ENCODE assay signal across 8 cellular contexts in genomic region chr16:31869511-31870201, GRCh38. TPM values are rescaled to one million over a fixed set of nuclear protein-coding genes. Genes with fewer than 3 reads are reported as not detected.
DNase-seq lines count a peak whose midpoint lies in the region; ATAC-seq and TF ChIP-seq lines count a peak whose summit lies in the region.

No MANE protein-coding gene starts in this region.

- no peaks in the 10 kb centered on the region; the same call in 1 of the 2 replicates for H3K4me1 ChIP-seq in Panc1 (ENCODE audit: control insufficient read depth, insufficient read depth, low read length)
- peaks cover 22 to 51% (median 42%) of the 10 kb centered on the region in 6 donors for H3K4me1 ChIP-seq in spleen

- DNase-seq in EL, result peak; percentile 83
- DNase-seq in Panc1 (ENCODE audit: low read depth, low spot score), result peak; percentile 62
- no peak for DNase-seq in Right ventricle myocardium inferior (ENCODE audit: missing footprints)
- peak; percentile 86 for DNase-seq in spleen
- no peak for DNase-seq in NCI-H1092 treated with DMSO at 0.1 percent for 48 hours (lab: John Stamatoyannopoulos, UW)
- no peak for DNase-seq in NCI-H1105 treated with DMSO at 0.1 percent for 48 hours (lab: John Stamatoyannopoulos, UW)

- H3K36me3 ChIP-seq in Panc1 (ENCODE audit: control insufficient read depth, insufficient read depth, low read length) (peaks cover 3% of the 10 kb centered on the region; the same call in 1 of the 2 replicates), spleen (no peaks in the 10 kb centered on the region)

- H3K36me3 Mint-ChIP-seq in activated T-helper 17 cell treated with anti-CD3 and anti-CD28 coated beads, Interleukin-2, amount 50 U/mL, for 72 hours (ENCODE audit: low read depth), result peaks cover 20% of the 10 kb centered on the region

- H3K9me3 Mint-ChIP-seq in activated T-helper 17 cell treated with anti-CD3 and anti-CD28 coated beads, Interleukin-2, amount 50 U/mL, for 72 hours, result no peaks in the 10 kb centered on the region

- POLR2A ChIA-PET in Panc1 (lab: Charles Lee), result no interaction called here

- 10 to 19% (median 16%) methylated on average over 4 of the region's 4 CpGs for whole genome bisulfite sequencing in spleen, 5 donors

- intact Hi-C loops in Panc1 (cut with micrococcal nuclease; ENCODE audit: unreplicated experiment), result loop anchor here (5.0 to 10.0 kb wide), 2 partner anchors 155 to 412 kb away; partner anchors contain the start of gene ARMC5
- intact Hi-C loops in Right ventricle myocardium inferior (cut with DNase I), result loop anchor here (2.0 to 10.0 kb wide), 3 partner anchors 412 to 915 kb away; partner anchors contain the start of genes ARMC5, HSD3B7 and SETD1A
- intact Hi-C loops in spleen (cut with DNase I; ENCODE audit: low total_unique reads), result loop anchor here (5.0 kb wide), 1 partner anchor 877 kb away; no protein-coding TSS in a partner anchor

- no peak for TF ChIP-seq CTCF in Panc1 (IDR thresholded peaks at IDR 0.05)
- TF ChIP-seq CTCF in spleen (IDR thresholded peaks at IDR 0.05 in 8 of 11, conservative IDR thresholded peaks at IDR 0.05 in 3 of 11), result peak in 1 of 11 experiments; percentile 34

- no peak for TF ChIP-seq POLR2A in spleen (IDR thresholded peaks at IDR 0.05)

- no peaks in the 10 kb centered on the region for H3K27me3 Mint-ChIP-seq in activated T-helper 17 cell treated with anti-CD3 and anti-CD28 coated beads, Interleukin-2, amount 50 U/mL, for 72 hours

- peak overlapping the region; percentile 88 for H3K27ac Mint-ChIP-seq in activated T-helper 17 cell treated with anti-CD3 and anti-CD28 coated beads, Interleukin-2, amount 50 U/mL, for 72 hours

- H3K27me3 ChIP-seq in Panc1 (ENCODE audit: control insufficient read depth, insufficient read depth, low read length) (no peaks in the 10 kb centered on the region), spleen (replicated peaks in 1 of 7) (no peaks in the 10 kb centered on the region)

- in situ Hi-C loops in Panc1 (cut with HindIII; ENCODE audit: low pct_unique_long_range_greater_than_20kb, low sequenced_read_pairs), result no loop called here

- ATAC-seq in HG02759 (IDR thresholded peaks at IDR 0.05; ENCODE audit: unreplicated experiment) (peak; percentile 41), Panc1 (no peak), Right ventricle myocardium inferior (peak; percentile 54)
- peak; percentile 77 for ATAC-seq in activated T-helper 17 cell treated with anti-CD3 and anti-CD28 coated beads, Interleukin-2, amount 50 U/mL, for 72 hours (replicated peaks)

- BruUV-seq in Panc1 (replicated peaks; lab: Mats Ljungman, UMichigan), result no TSS peak

- H3K4me3 Mint-ChIP-seq in activated T-helper 17 cell treated with anti-CD3 and anti-CD28 coated beads, Interleukin-2, amount 50 U/mL, for 72 hours, result peak overlapping the region; percentile 59

- H3K4me1 Mint-ChIP-seq in activated T-helper 17 cell treated with anti-CD3 and anti-CD28 coated beads, Interleukin-2, amount 50 U/mL, for 72 hours, result peaks cover 28% of the 10 kb centered on the region

- CTCF ChIA-PET in Panc1 (lab: Charles Lee), result interaction anchor here (2.6 kb wide), 1 partner anchor 10 kb away, joined by 8 read pairs; no protein-coding TSS in a partner anchor

- no peak overlapping the region for H3K4me3 ChIP-seq in Panc1 (ENCODE audit: low read depth in 2 of 2, low read length in 2 of 2)
- peak overlapping the region in 4 of 8 donors; percentile 3 to 59 (median 6) for H3K4me3 ChIP-seq in spleen

- H3K9me3 ChIP-seq in Panc1 (ENCODE audit: control insufficient read depth, insufficient read depth, low read depth, low read length) (no peaks in the 10 kb centered on the region), spleen (no peaks in the 10 kb centered on the region)

- no peak overlapping the region for H3K27ac ChIP-seq in Panc1 (ENCODE audit: low read length)
- H3K27ac ChIP-seq in spleen, result peak overlapping the region; percentile 63 to 99 (median 88)

RNA-seq across cellular contexts. Expression of gene ZNF267, which starts 4.0 kb away (rescaled TPM):
- total RNA-seq in Panc1 (2021; ENCODE audit: unreplicated experiment) (24.2 TPM), Right ventricle myocardium inferior (6.6 TPM), spleen (10 to 100 TPM; 33.3 to 50.6 (median 44.9) TPM)
- polyA plus RNA-seq in Panc1 (2012; ENCODE audit: insufficient read length), result 4.0 TPM
- total RNA-seq in activated T-helper 17 cell treated with anti-CD3 and anti-CD28 coated beads, Interleukin-2, amount 50 U/mL, for 72 hours, result 100 to 1,000 TPM in 1 of 2 donors, 10 to 100 TPM in 1; 73.8 to 168 TPM
- 10 to 100 TPM in 1 of 3 donors, 1 to 10 TPM in 2; 9.0 to 12.9 (median 9.7) TPM for polyA plus RNA-seq in spleen

Comparison
In these comparisons a context has a peak if more than half of its experiments do, and no peak if none do; other contexts are left out.
1. DNase-seq: peak in EL (single experiment), Panc1 (single experiment) and spleen (single experiment); none in Right ventricle myocardium inferior (single experiment), NCI-H1092 treated with DMSO at 0.1 percent for 48 hours (single experiment) and NCI-H1105 treated with DMSO at 0.1 percent for 48 hours (single experiment).